In genomic region chr3:53273271-53273670, GRCh38 we compare ENCODE assay signal across 2 cellular contexts.
TF ChIP-seq lines count a peak whose summit lies in the region.

No MANE protein-coding gene starts in this region.

TF ChIP-seq in IMR-90, 13 proteins besides CTCF, POLR2A, EP300 and RAD21:
- TF ChIP-seq FOS (IDR thresholded peaks at IDR 0.05; ENCODE audit: low read depth, low read length) (no peak), BHLHE40 (IDR thresholded peaks at IDR 0.05; ENCODE audit: low read depth, low read length) (no peak)

TF ChIP-seq in HepG2, 621 proteins besides CTCF, POLR2A, EP300 and RAD21:
- TF ChIP-seq ZNF687 (CRISPR knock-in tag; IDR thresholded peaks at IDR 0.05) (0 out of 2 replicates have a peak, but pooled peaks have one; percentile 27), ZNF281 (CRISPR knock-in tag; IDR thresholded peaks at IDR 0.05; ENCODE audit: borderline replicate concordance) (no peak), RFX3 (CRISPR knock-in tag; IDR thresholded peaks at IDR 0.05) (no peak), RBM39 (IDR thresholded peaks at IDR 0.05; ENCODE audit: low read depth, low read length, poor library complexity, severe bottlenecking) (no peak), ZNF143 (CRISPR knock-in tag; IDR thresholded peaks at IDR 0.05) (no peak), KLF11 (CRISPR knock-in tag; IDR thresholded peaks at IDR 0.05) (no peak)
